ENCODE assay signal across 9 cellular contexts in the genomic region with DNA sequence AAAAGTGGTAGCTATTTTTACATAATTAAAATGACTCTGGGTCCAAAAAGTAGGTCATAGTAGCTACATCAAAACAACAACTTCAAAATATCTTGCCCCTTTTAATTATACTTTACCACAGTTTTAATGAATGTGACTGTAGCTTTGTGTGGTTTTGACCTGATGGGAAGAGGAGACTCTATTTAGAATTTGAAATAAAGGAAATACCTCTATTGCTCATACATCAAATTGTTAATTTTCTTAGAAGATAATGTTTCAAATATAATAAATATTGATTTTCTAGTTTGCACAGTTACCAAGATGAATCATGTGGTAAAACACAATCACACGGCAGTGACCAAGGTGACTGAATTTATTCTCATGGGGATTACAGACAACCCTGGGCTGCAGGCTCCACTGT. TPM values are rescaled to one million over a fixed set of nuclear protein-coding genes. Genes with fewer than 3 reads are reported as not detected.
"Had no signal": no experiment of that assay in that cellular context is flagged by ENCODE, and none has a peak within 500 bp of the region (broad histone marks: within the 10 kb centered on the region; RNA-seq: fewer than 3 reads in every experiment).

TSS of gene OR8K1 (plus strand) at position 301 of the 400 bp plus-strand sequence. CDS start at position 301, 0 bp downstream.

- DNase-seq: GDM1, GF-D8 had no signal

- FAIRE-seq: G401.6, GM12878, GM12891, GM12892, GM18507, GM19239 had no signal

- H3K4me3 ChIP-seq: GM12878 had no signal

RNA-seq across cellular contexts. Expression of gene OR8K1, which starts in this region (rescaled TPM):
- total RNA-seq: G401, GM12878 had no signal
- polyA plus RNA-seq: GM12878 had no signal
